Comparison of ENCODE assay signal across 28 cellular contexts in genomic region chr11:19992998-19993397, GRCh38.
DNase-seq lines count a peak whose midpoint lies in the region; ATAC-seq, FAIRE-seq and TF ChIP-seq lines count a peak whose summit lies in the region.
"Had no signal": no experiment of that assay in that cellular context is flagged by ENCODE, and none has a peak within 500 bp of the region (broad histone marks: within the 10 kb centered on the region; RNA-seq: fewer than 3 reads in every experiment).

No MANE protein-coding gene starts in this region.

- no peak for ATAC-seq in A549
- ATAC-seq in naive thymus-derived CD8-positive, alpha-beta T cell = no peak
- ATAC-seq in effector memory CD8-positive, alpha-beta T cell (replicated peaks) = no peak
- ATAC-seq: GM12878 had no signal

- H3K27ac Mint-ChIP-seq in naive thymus-derived CD8-positive, alpha-beta T cell = no peak overlapping the region
- H3K27ac Mint-ChIP-seq in effector memory CD8-positive, alpha-beta T cell = no peak overlapping the region
- H3K27ac Mint-ChIP-seq: CD14-positive monocyte; CD4-positive, alpha-beta memory T cell; CD4-positive, CD25-positive, alpha-beta regulatory T cell; CD8-positive, alpha-beta memory T cell had no signal

- H3K4me3 ChIP-seq in A549 (no peak overlapping the region), ACC112 (ENCODE audit: low read depth, low read length) (no peak overlapping the region), hepatocyte (no peak overlapping the region), PC-9 (no peak overlapping the region)
- H3K4me3 ChIP-seq: BLaER1, GM12878 had no signal

- H3K4me3 Mint-ChIP-seq in naive thymus-derived CD8-positive, alpha-beta T cell = no peak overlapping the region
- H3K4me3 Mint-ChIP-seq in effector memory CD8-positive, alpha-beta T cell = no peak overlapping the region
- H3K4me3 Mint-ChIP-seq: CD14-positive monocyte; CD4-positive, alpha-beta memory T cell; CD4-positive, CD25-positive, alpha-beta regulatory T cell; CD8-positive, alpha-beta memory T cell had no signal

- H3K4me1 Mint-ChIP-seq in naive thymus-derived CD8-positive, alpha-beta T cell = no peaks in the 10 kb centered on the region
- H3K4me1 Mint-ChIP-seq in effector memory CD8-positive, alpha-beta T cell (ENCODE audit: low read depth in 2 of 2) = no peaks in the 10 kb centered on the region
- H3K4me1 Mint-ChIP-seq: CD14-positive monocyte; CD4-positive, alpha-beta memory T cell; CD4-positive, CD25-positive, alpha-beta regulatory T cell; CD8-positive, alpha-beta memory T cell had no signal

- H3K36me3 ChIP-seq in ACC112 (ENCODE audit: insufficient read depth, low read length) = peaks cover 50% of the 10 kb centered on the region
- H3K36me3 ChIP-seq in hepatocyte (replicated peaks; ENCODE audit: insufficient read depth, low read depth) = no peaks in the 10 kb centered on the region
- no peaks in the 10 kb centered on the region for H3K36me3 ChIP-seq in PC-9 (ENCODE audit: low read depth)
- H3K36me3 ChIP-seq: BE2C, BLaER1 had no signal

- POLR2A ChIA-PET in A549 (lab: Yijun Ruan, JAX) = no interaction called here
- POLR2A ChIA-PET in naive thymus-derived CD8-positive, alpha-beta T cell (lab: Charles Lee) = no interaction called here
- POLR2A ChIA-PET in PC-9 (lab: Charles Lee; ENCODE audit: unreplicated experiment) = no interaction called here

- H3K27me3 Mint-ChIP-seq in naive thymus-derived CD8-positive, alpha-beta T cell = peaks cover 0 to 7% (median under 1%) of the 10 kb centered on the region in 5 donors
- H3K27me3 Mint-ChIP-seq in effector memory CD8-positive, alpha-beta T cell = peaks cover 8 to 12% of the 10 kb centered on the region in 2 donors
- H3K27me3 Mint-ChIP-seq: CD4-positive, alpha-beta memory T cell; CD4-positive, CD25-positive, alpha-beta regulatory T cell had no signal

- H3K27me3 ChIP-seq in ACC112 (ENCODE audit: insufficient read depth, low read length) = no peaks in the 10 kb centered on the region
- H3K27me3 ChIP-seq in hepatocyte = no peaks in the 10 kb centered on the region
- no peaks in the 10 kb centered on the region for H3K27me3 ChIP-seq in PC-9 (ENCODE audit: insufficient read depth, low read depth)
- H3K27me3 ChIP-seq: BE2C, BLaER1 had no signal

- H3K4me1 ChIP-seq in A549 (peaks cover 42% of the 10 kb centered on the region), ACC112 (ENCODE audit: control insufficient read depth, insufficient read depth, low read length, unreplicated experiment) (peaks cover 17% of the 10 kb centered on the region), hepatocyte (ENCODE audit: insufficient read depth) (peaks cover 21% of the 10 kb centered on the region), PC-9 (replicated peaks; ENCODE audit: insufficient read depth) (peaks cover 39% of the 10 kb centered on the region)
- H3K4me1 ChIP-seq: BE2C, BLaER1 had no signal

- H3K4me2 ChIP-seq in A549 (no peak overlapping the region), hepatocyte (no peak overlapping the region), PC-9 (no peak overlapping the region)
- H3K4me2 ChIP-seq: BLaER1 had no signal

- peaks cover 28% of the 10 kb centered on the region for H3K79me2 ChIP-seq in ACC112 (ENCODE audit: control insufficient read depth, insufficient read depth, low read length, unreplicated experiment)
- H3K79me2 ChIP-seq in hepatocyte = peaks cover 20% of the 10 kb centered on the region
- H3K79me2 ChIP-seq in PC-9 (ENCODE audit: low read depth) = no peaks in the 10 kb centered on the region

- no TSS peak for BruUV-seq in PC-9 (replicated peaks; lab: Mats Ljungman, UMichigan)

- H4K20me1 ChIP-seq in hepatocyte (ENCODE audit: insufficient read depth, poor library complexity, severe bottlenecking) (no peaks in the 10 kb centered on the region), PC-9 (ENCODE audit: insufficient read depth) (no peaks in the 10 kb centered on the region)
- H4K20me1 ChIP-seq: BLaER1 had no signal

- no peak for TF ChIP-seq RAD21 in A549 (conservative IDR thresholded peaks at IDR 0.05 in 1 of 2, IDR thresholded peaks at IDR 0.05 in 1 of 2)

- no peak for TF ChIP-seq EP300 in A549 (IDR thresholded peaks at IDR 0.05)

- intact Hi-C loops in PC-9 (cut with micrococcal nuclease; ENCODE audit: unreplicated experiment) = no loop called here

- no peaks in the 10 kb centered on the region for H3K9me2 ChIP-seq in hepatocyte (replicated peaks; ENCODE audit: insufficient read depth)
- H3K9me2 ChIP-seq in PC-9 (ENCODE audit: insufficient read depth) = no peaks in the 10 kb centered on the region

- peaks cover 0 to 2% (median 0%) of the 10 kb centered on the region in 9 donors for H3K9me3 Mint-ChIP-seq in naive thymus-derived CD8-positive, alpha-beta T cell
- no peaks in the 10 kb centered on the region for H3K9me3 Mint-ChIP-seq in effector memory CD8-positive, alpha-beta T cell
- H3K9me3 Mint-ChIP-seq: CD4-positive, alpha-beta memory T cell; CD4-positive, CD25-positive, alpha-beta regulatory T cell; CD8-positive, alpha-beta memory T cell had no signal

- TF ChIP-seq POLR2A in A549 (IDR thresholded peaks at IDR 0.05; ENCODE audit: low read length) = no peak

- TF ChIP-seq CTCF in A549 (IDR thresholded peaks at IDR 0.05) (no peak), hepatocyte (IDR thresholded peaks at IDR 0.05; ENCODE audit: poor library complexity) (no peak), PC-9 (conservative IDR thresholded peaks at IDR 0.05) (no peak)

- H3K36me3 Mint-ChIP-seq in naive thymus-derived CD8-positive, alpha-beta T cell = no peaks in the 10 kb centered on the region
- no peaks in the 10 kb centered on the region for H3K36me3 Mint-ChIP-seq in effector memory CD8-positive, alpha-beta T cell (ENCODE audit: insufficient read depth)
- H3K36me3 Mint-ChIP-seq: CD14-positive monocyte; CD4-positive, alpha-beta memory T cell; CD4-positive, CD25-positive, alpha-beta regulatory T cell had no signal

- CTCF ChIA-PET in A549 (lab: Yijun Ruan, JAX) (interaction anchor here (1.2 to 3.0 kb wide), 2 partner anchors 13 to 138 kb away, joined by 3 to 10 read pairs; no protein-coding TSS in a partner anchor), PC-9 (lab: Charles Lee) (no interaction called here)

- FAIRE-seq in A549 (lab: Jason Lieb, UNC) = no peak
- FAIRE-seq: A204.1, GM12878, GM12892, GM18507 had no signal

- peaks cover 24% of the 10 kb centered on the region for H3F3A ChIP-seq in PC-9 (ENCODE audit: insufficient read depth, low read depth)

- DNase-seq in A549 (ENCODE audit: low read depth in 1 of 2, low spot score in 1 of 2) (no peak), MV-4-11 (lab: John Stamatoyannopoulos, UW) (peak; percentile 17), hepatocyte (ENCODE audit: low spot score) (no peak), PC-9 (no peak)
- DNase-seq in naive thymus-derived CD8-positive, alpha-beta T cell = no peak
- DNase-seq in effector memory CD8-positive, alpha-beta T cell = no peak
- DNase-seq: 8988T; ACHN; BE2C; C1 segment of cervical spinal cord; CD4-positive, alpha-beta memory T cell; CD4-positive, CD25-positive, alpha-beta regulatory T cell; CD8-positive, alpha-beta memory T cell; COR-L47; DMS 273 treated with DMSO at 0.1 percent for 48 hours; DMS153; DMS53; DMS79; DND-41; EL; GDM1 had no signal

- no peak overlapping the region for H2AFZ ChIP-seq in ACC112 (ENCODE audit: low read length, unreplicated experiment)
- H2AFZ ChIP-seq in hepatocyte = no peak overlapping the region
- H2AFZ ChIP-seq in PC-9 = no peak overlapping the region

- peak overlapping the region in 1 of 2 experiments; percentile 99; a peak in 1 of 6 replicates for H3K27ac ChIP-seq in A549
- H3K27ac ChIP-seq in ACC112 (ENCODE audit: low read depth, low read length) = peak overlapping the region; percentile 10; the same call in 1 of the 2 replicates
- peak overlapping the region; percentile 3 for H3K27ac ChIP-seq in hepatocyte
- H3K27ac ChIP-seq in PC-9 = no peak overlapping the region
- H3K27ac ChIP-seq: BLaER1 had no signal

- H3K9me3 ChIP-seq in A549 (peaks cover 10% of the 10 kb centered on the region; the same call in 2 of the 3 replicates), hepatocyte (ENCODE audit: low read depth) (no peaks in the 10 kb centered on the region), PC-9 (ENCODE audit: insufficient read depth, low read depth) (no peaks in the 10 kb centered on the region; the same call in 1 of the 2 replicates)
- H3K9me3 ChIP-seq: BE2C, BLaER1 had no signal

TF ChIP-seq in A549, 52 proteins besides CTCF, POLR2A, EP300 and RAD21:
- TF ChIP-seq KDM1A (IDR thresholded peaks at IDR 0.05; ENCODE audit: low read depth) (peak; percentile 43; the same call in 1 of the 2 replicates), EHF (CRISPR knock-in tag; IDR thresholded peaks at IDR 0.05) (no peak)
